Comparison of ENCODE assay signal across 18 cellular contexts in genomic region chr4:6421397-6421796, GRCh38. TPM values are rescaled to one million over a fixed set of nuclear protein-coding genes. Genes with fewer than 3 reads are reported as not detected.
DNase-seq lines count a peak whose midpoint lies in the region; ATAC-seq and TF ChIP-seq lines count a peak whose summit lies in the region.
"Had no signal": no experiment of that assay in that cellular context is flagged by ENCODE, and none has a peak within 500 bp of the region (broad histone marks: within the 10 kb centered on the region; RNA-seq: fewer than 3 reads in every experiment).

No MANE protein-coding gene starts in this region.

- no peak overlapping the region for H4K8ac ChIP-seq in neuronal stem cell (ENCODE audit: low read depth, low read length)

- intact Hi-C loops in activated CD4-positive, alpha-beta T cell treated with anti-CD3 and anti-CD28 coated beads, Interleukin-2, amount 10 ng/mL, durations not matched to agents 24 days and 14 days (cut with micrococcal nuclease) = no loop called here

- H2BK5ac ChIP-seq in neuronal stem cell (ENCODE audit: low read length) = peak overlapping the region; percentile 30

- H3K36me3 Mint-ChIP-seq in activated naive CD8-positive, alpha-beta T cell treated with anti-CD3 and anti-CD28 coated beads, Interleukin-2, amount 10 ng/mL, durations not matched to agents 7 days and 5 days = no peaks in the 10 kb centered on the region
- no peaks in the 10 kb centered on the region for H3K36me3 Mint-ChIP-seq in activated naive CD8-positive, alpha-beta T cell treated with anti-CD3 and anti-CD28 coated beads for 36 hours
- H3K36me3 Mint-ChIP-seq in chondrocyte (ENCODE audit: low read depth) = no peaks in the 10 kb centered on the region
- no peaks in the 10 kb centered on the region for H3K36me3 Mint-ChIP-seq in activated CD4-positive, alpha-beta T cell treated with anti-CD3 and anti-CD28 coated beads, Interleukin-2, amount 10 ng/mL, durations not matched to agents 24 days and 14 days (ENCODE audit: low read depth)
- H3K36me3 Mint-ChIP-seq: CD8-positive, alpha-beta T cell had no signal

- no peak overlapping the region for H3K23ac ChIP-seq in neuronal stem cell (ENCODE audit: low read depth, low read length, poor library complexity)

- H3K9me3 ChIP-seq in neuronal stem cell (replicated peaks in 1 of 2; ENCODE audit: control insufficient read depth in 2 of 2, insufficient read depth in 1 of 2, low read depth in 1 of 2, low read length in 2 of 2) = no peaks in the 10 kb centered on the region
- H3K9me3 ChIP-seq: A549, HAP-1 had no signal

- no peak overlapping the region for H3K9ac ChIP-seq in neuronal stem cell (ENCODE audit: low read depth, low read length, poor library complexity)

- H3K4ac ChIP-seq in neuronal stem cell (ENCODE audit: low read length) = no peak overlapping the region

- H3K9me3 Mint-ChIP-seq in activated naive CD8-positive, alpha-beta T cell treated with anti-CD3 and anti-CD28 coated beads, Interleukin-2, amount 10 ng/mL, durations not matched to agents 7 days and 5 days = no peaks in the 10 kb centered on the region
- H3K9me3 Mint-ChIP-seq in activated naive CD8-positive, alpha-beta T cell treated with anti-CD3 and anti-CD28 coated beads for 36 hours = no peaks in the 10 kb centered on the region
- H3K9me3 Mint-ChIP-seq in chondrocyte (ENCODE audit: low read depth) = no peaks in the 10 kb centered on the region
- H3K9me3 Mint-ChIP-seq in activated CD4-positive, alpha-beta T cell treated with anti-CD3 and anti-CD28 coated beads, Interleukin-2, amount 10 ng/mL, durations not matched to agents 24 days and 14 days = no peaks in the 10 kb centered on the region
- H3K9me3 Mint-ChIP-seq: CD8-positive, alpha-beta T cell had no signal

- H4K91ac ChIP-seq in neuronal stem cell (ENCODE audit: low read depth, low read length, poor library complexity) = no peak overlapping the region

- no peak overlapping the region for H3K4me2 ChIP-seq in neuronal stem cell (ENCODE audit: insufficient read depth, low read length, poor library complexity, severe bottlenecking)
- H3K4me2 ChIP-seq: A549 had no signal

- no peak overlapping the region for H2BK12ac ChIP-seq in neuronal stem cell (ENCODE audit: low read length)

- no peak for ATAC-seq in activated naive CD8-positive, alpha-beta T cell treated with anti-CD3 and anti-CD28 coated beads, Interleukin-2, amount 10 ng/mL, durations not matched to agents 7 days and 5 days (ENCODE audit: low read depth)
- no peak for ATAC-seq in HG02678 (IDR thresholded peaks at IDR 0.05; ENCODE audit: unreplicated experiment)
- ATAC-seq: A549; CD8-positive, alpha-beta T cell had no signal

- H3K14ac ChIP-seq in neuronal stem cell (ENCODE audit: low read length) = no peak overlapping the region

- no peaks in the 10 kb centered on the region for H3K36me3 ChIP-seq in neuronal stem cell (replicated peaks in 1 of 2; ENCODE audit: control insufficient read depth in 2 of 2, insufficient read depth in 2 of 2, low read length in 2 of 2)
- H3K36me3 ChIP-seq: HAP-1 had no signal

- no peak for TF ChIP-seq CTCF in chondrocyte (IDR thresholded peaks at IDR 0.05)

- H3K18ac ChIP-seq in neuronal stem cell (ENCODE audit: low read length) = no peak overlapping the region

- POLR2A ChIA-PET in activated naive CD8-positive, alpha-beta T cell treated with anti-CD3 and anti-CD28 coated beads, Interleukin-2, amount 10 ng/mL, durations not matched to agents 7 days and 5 days (lab: Charles Lee) = no interaction called here

- peaks cover 0 to 30% (median 0%) of the 10 kb centered on the region in 3 experiments for H3K27me3 ChIP-seq in neuronal stem cell (ENCODE audit: control insufficient read depth in 3 of 3, insufficient read depth in 3 of 3, low read depth in 1 of 3, low read length in 3 of 3)

- no peak overlapping the region for H2BK120ac ChIP-seq in neuronal stem cell (ENCODE audit: low read depth, low read length)

- H3K27ac ChIP-seq in neuronal stem cell (replicated peaks; ENCODE audit: low read length) = no peak overlapping the region
- H3K27ac ChIP-seq: 22Rv1, A549 had no signal

- peaks cover 0 to 4% of the 10 kb centered on the region in 2 donors for H3K4me1 ChIP-seq in neuronal stem cell (ENCODE audit: control insufficient read depth in 2 of 2, insufficient read depth in 1 of 2, low read depth in 1 of 2, low read length in 2 of 2)
- H3K4me1 ChIP-seq: HAP-1 had no signal

- H3K4me3 Mint-ChIP-seq in activated naive CD8-positive, alpha-beta T cell treated with anti-CD3 and anti-CD28 coated beads, Interleukin-2, amount 10 ng/mL, durations not matched to agents 7 days and 5 days = no peak overlapping the region
- H3K4me3 Mint-ChIP-seq in activated naive CD8-positive, alpha-beta T cell treated with anti-CD3 and anti-CD28 coated beads for 36 hours = no peak overlapping the region
- H3K4me3 Mint-ChIP-seq in chondrocyte (ENCODE audit: unreplicated experiment) = no peak overlapping the region
- no peak overlapping the region for H3K4me3 Mint-ChIP-seq in activated CD4-positive, alpha-beta T cell treated with anti-CD3 and anti-CD28 coated beads, Interleukin-2, amount 10 ng/mL, durations not matched to agents 24 days and 14 days
- H3K4me3 Mint-ChIP-seq: CD8-positive, alpha-beta T cell had no signal

- no peaks in the 10 kb centered on the region for H3K79me1 ChIP-seq in neuronal stem cell (ENCODE audit: low read depth, low read length)

- H2AK5ac ChIP-seq in neuronal stem cell (ENCODE audit: low read depth, low read length) = no peak overlapping the region

- no peak overlapping the region for H3K27ac Mint-ChIP-seq in activated naive CD8-positive, alpha-beta T cell treated with anti-CD3 and anti-CD28 coated beads, Interleukin-2, amount 10 ng/mL, durations not matched to agents 7 days and 5 days
- H3K27ac Mint-ChIP-seq in activated naive CD8-positive, alpha-beta T cell treated with anti-CD3 and anti-CD28 coated beads for 36 hours = no peak overlapping the region
- H3K27ac Mint-ChIP-seq in chondrocyte (ENCODE audit: unreplicated experiment) = no peak overlapping the region
- no peak overlapping the region for H3K27ac Mint-ChIP-seq in activated CD4-positive, alpha-beta T cell treated with anti-CD3 and anti-CD28 coated beads, Interleukin-2, amount 10 ng/mL, durations not matched to agents 24 days and 14 days
- H3K27ac Mint-ChIP-seq: CD8-positive, alpha-beta T cell had no signal

- peak; percentile 10 for DNase-seq in activated naive CD8-positive, alpha-beta T cell treated with anti-CD3 and anti-CD28 coated beads, Interleukin-2, amount 10 ng/mL, durations not matched to agents 7 days and 5 days
- no peak for DNase-seq in activated naive CD8-positive, alpha-beta T cell treated with anti-CD3 and anti-CD28 coated beads for 36 hours
- peak; percentile 62 for DNase-seq in chondrocyte (ENCODE audit: low spot score)
- no peak for DNase-seq in neuronal stem cell (ENCODE audit: low spot score)
- no peak for DNase-seq in NCI-H69 (lab: John Stamatoyannopoulos, UW)
- no peak for DNase-seq in activated CD4-positive, alpha-beta T cell treated with anti-CD3 and anti-CD28 coated beads, Interleukin-2, amount 10 ng/mL, durations not matched to agents 24 days and 14 days
- DNase-seq: AML-193; Calu3; CD8-positive, alpha-beta T cell; DMS79 treated with DMSO at 0.1 percent for 48 hours; GF-D8; GOT3; IMR-90; KBM-7 had no signal

- no peak overlapping the region for H3K4me3 ChIP-seq in neuronal stem cell (ENCODE audit: low read length in 2 of 2)
- H3K4me3 ChIP-seq: A549, HAP-1 had no signal

- peak overlapping the region; percentile 40 for H2AFZ ChIP-seq in neuronal stem cell (ENCODE audit: low read length)

- WGBS in neuronal stem cell (ENCODE audit: extremely low coverage in 2 of 2, insufficient read length in 2 of 2, insufficient replicate concordance in 1 of 2), 2 donors = no CpG with 5 or more reads among the region's 18 CpGs

- H3K27me3 Mint-ChIP-seq in activated naive CD8-positive, alpha-beta T cell treated with anti-CD3 and anti-CD28 coated beads, Interleukin-2, amount 10 ng/mL, durations not matched to agents 7 days and 5 days = peaks cover 3% of the 10 kb centered on the region
- H3K27me3 Mint-ChIP-seq in activated naive CD8-positive, alpha-beta T cell treated with anti-CD3 and anti-CD28 coated beads for 36 hours = peaks cover 3% of the 10 kb centered on the region
- peaks cover 35% of the 10 kb centered on the region for H3K27me3 Mint-ChIP-seq in chondrocyte (ENCODE audit: low read depth)
- no peaks in the 10 kb centered on the region for H3K27me3 Mint-ChIP-seq in activated CD4-positive, alpha-beta T cell treated with anti-CD3 and anti-CD28 coated beads, Interleukin-2, amount 10 ng/mL, durations not matched to agents 24 days and 14 days

- H2BK15ac ChIP-seq in neuronal stem cell (ENCODE audit: low read length) = no peak overlapping the region

- peaks cover 4% of the 10 kb centered on the region for H3K4me1 Mint-ChIP-seq in activated naive CD8-positive, alpha-beta T cell treated with anti-CD3 and anti-CD28 coated beads, Interleukin-2, amount 10 ng/mL, durations not matched to agents 7 days and 5 days
- no peaks in the 10 kb centered on the region for H3K4me1 Mint-ChIP-seq in activated naive CD8-positive, alpha-beta T cell treated with anti-CD3 and anti-CD28 coated beads for 36 hours
- H3K4me1 Mint-ChIP-seq in chondrocyte (ENCODE audit: low read depth) = no peaks in the 10 kb centered on the region
- H3K4me1 Mint-ChIP-seq in activated CD4-positive, alpha-beta T cell treated with anti-CD3 and anti-CD28 coated beads, Interleukin-2, amount 10 ng/mL, durations not matched to agents 24 days and 14 days = no peaks in the 10 kb centered on the region

RNA-seq across cellular contexts. Expression of gene PPP2R2C, which starts 51.0 kb away (rescaled TPM):
- not detected for total RNA-seq in activated naive CD8-positive, alpha-beta T cell treated with anti-CD3 and anti-CD28 coated beads, Interleukin-2, amount 10 ng/mL, durations not matched to agents 7 days and 5 days
- total RNA-seq in activated naive CD8-positive, alpha-beta T cell treated with anti-CD3 and anti-CD28 coated beads for 36 hours = not detected
- total RNA-seq in chondrocyte = 0.10 to 0.94 TPM (median 0.13 TPM) in 3 replicates
- polyA plus RNA-seq in neuronal stem cell (2013, experiment 1 of 2) = 3.3 TPM
- polyA plus RNA-seq in neuronal stem cell (2013, experiment 2 of 2) = 3.1 TPM
- total RNA-seq in activated CD4-positive, alpha-beta T cell treated with anti-CD3 and anti-CD28 coated beads, Interleukin-2, amount 10 ng/mL, durations not matched to agents 24 days and 14 days = not detected in 2 replicates
- total RNA-seq: CD8-positive, alpha-beta T cell; IMR-90 had no signal

Comparison
In these comparisons a context has a peak if more than half of its experiments do, and no peak if none do; other contexts are left out.
1. DNase-seq: peak in activated naive CD8-positive, alpha-beta T cell treated with anti-CD3 and anti-CD28 coated beads, Interleukin-2, amount 10 ng/mL, durations not matched to agents 7 days and 5 days (single experiment) and chondrocyte (single experiment); none in activated naive CD8-positive, alpha-beta T cell treated with anti-CD3 and anti-CD28 coated beads for 36 hours (single experiment), neuronal stem cell (single experiment), NCI-H69 (single experiment) and activated CD4-positive, alpha-beta T cell treated with anti-CD3 and anti-CD28 coated beads, Interleukin-2, amount 10 ng/mL, durations not matched to agents 24 days and 14 days (single experiment).